In genomic region chr11:109096266-109096665, GRCh38 we compare ENCODE assay signal across 17 cellular contexts.
DNase-seq lines count a peak whose midpoint lies in the region; ATAC-seq and TF ChIP-seq lines count a peak whose summit lies in the region.
"Had no signal": no experiment of that assay in that cellular context is flagged by ENCODE, and none has a peak within 500 bp of the region (broad histone marks: within the 10 kb centered on the region; RNA-seq: fewer than 3 reads in every experiment).

No MANE protein-coding gene starts in this region.

- H3K4me3 ChIP-seq in epithelial cell of esophagus (ENCODE audit: low read length) = no peak overlapping the region
- H3K4me3 ChIP-seq: BLaER1 had no signal

- peaks cover 8% of the 10 kb centered on the region for H3K4me1 Mint-ChIP-seq in osteocyte (ENCODE audit: unreplicated experiment)
- H3K4me1 Mint-ChIP-seq: CD14-positive monocyte; CD4-positive, alpha-beta memory T cell had no signal

- no peak overlapping the region for H3K4me3 Mint-ChIP-seq in osteocyte (ENCODE audit: unreplicated experiment)
- H3K4me3 Mint-ChIP-seq: CD14-positive monocyte; CD4-positive, alpha-beta memory T cell; HFFc6 had no signal

- no peaks in the 10 kb centered on the region for H3K9me3 Mint-ChIP-seq in osteocyte (ENCODE audit: unreplicated experiment)
- H3K9me3 Mint-ChIP-seq: HFFc6 had no signal

- H3K36me3 Mint-ChIP-seq in osteocyte (ENCODE audit: unreplicated experiment) = no peaks in the 10 kb centered on the region
- H3K36me3 Mint-ChIP-seq: CD14-positive monocyte; CD4-positive, alpha-beta memory T cell had no signal

- TF ChIP-seq CTCF in epithelial cell of esophagus (IDR thresholded peaks at IDR 0.05; ENCODE audit: insufficient read depth, low read depth, low read length, missing control alignments) (no peak), osteocyte (IDR thresholded peaks at IDR 0.05) (no peak)

- H3K27me3 Mint-ChIP-seq in osteocyte (ENCODE audit: unreplicated experiment) = no peaks in the 10 kb centered on the region
- H3K27me3 Mint-ChIP-seq: CD4-positive, alpha-beta memory T cell had no signal

- peak overlapping the region; percentile 50 for H3K27ac Mint-ChIP-seq in osteocyte (ENCODE audit: unreplicated experiment)
- H3K27ac Mint-ChIP-seq: CD14-positive monocyte; CD4-positive, alpha-beta memory T cell; HFFc6 had no signal

- no peak for ATAC-seq in HG03095 (IDR thresholded peaks at IDR 0.05; ENCODE audit: unreplicated experiment)
- ATAC-seq: HCT116 had no signal

- peak; percentile 3 for DNase-seq in HS-27A (ENCODE audit: low read depth)
- peak; percentile 7 for DNase-seq in epithelial cell of esophagus (ENCODE audit: low read depth)
- DNase-seq in osteocyte (ENCODE audit: extremely low spot score, unreplicated experiment) = no peak
- DNase-seq in SIG-M5 (lab: John Stamatoyannopoulos, UW) = no peak
- DNase-seq in AML-193 (lab: John Stamatoyannopoulos, UW) = no peak
- DNase-seq: ACHN; Calu3; CD4-positive, alpha-beta memory T cell; DMS79 treated with DMSO at 0.1 percent for 48 hours; GF-D8; GOT3; H7; HFFc6 had no signal

Comparison
In these comparisons a context has a peak if more than half of its experiments do, and no peak if none do; other contexts are left out.
1. DNase-seq: peak in HS-27A (single experiment) and epithelial cell of esophagus (single experiment); none in osteocyte (single experiment), SIG-M5 (single experiment) and AML-193 (0 of 2).